ENCODE assay signal across 8 cellular contexts in the genomic region with DNA sequence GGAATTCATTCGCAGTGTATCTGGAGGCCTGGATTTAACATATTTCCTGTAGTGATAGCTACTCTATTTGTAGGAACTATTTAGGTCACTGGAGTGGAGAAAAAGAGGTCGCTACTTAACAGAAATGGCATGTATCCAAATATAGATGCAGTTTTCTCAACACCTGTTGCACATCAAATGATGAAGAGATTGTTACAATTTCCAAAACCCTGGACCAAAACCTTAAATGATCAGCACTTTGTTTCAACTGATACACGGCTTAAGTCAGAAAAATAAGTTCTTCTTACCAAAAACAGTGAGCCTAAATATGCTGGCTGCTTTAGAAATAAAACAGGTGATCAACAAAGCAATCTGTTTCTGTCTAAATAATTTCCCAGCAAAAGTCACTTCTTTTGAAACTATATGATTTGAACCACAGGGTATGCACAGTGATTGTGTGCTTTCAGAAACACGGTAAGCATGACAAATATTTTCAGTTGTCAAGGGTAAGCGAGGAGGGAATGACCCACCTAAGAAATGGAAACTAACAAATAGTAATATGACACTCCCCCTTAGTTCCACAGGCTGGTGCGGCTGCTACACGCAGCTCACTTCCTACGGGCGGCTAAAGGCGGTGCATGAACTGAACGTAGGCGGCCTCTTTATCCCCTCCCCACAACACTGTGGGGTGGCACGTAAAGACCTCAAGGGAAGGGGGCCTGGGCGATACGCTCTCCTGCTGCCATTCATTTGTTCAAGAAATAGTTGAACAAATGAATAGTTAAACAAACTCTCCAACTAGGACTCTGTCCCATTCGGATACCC. TPM values are rescaled to one million over a fixed set of nuclear protein-coding genes. Genes with fewer than 3 reads are reported as not detected.
DNase-seq lines count a peak whose midpoint lies in the region; ATAC-seq, FAIRE-seq and TF ChIP-seq lines count a peak whose summit lies in the region.

No MANE protein-coding gene starts in this region.

- H3K27ac ChIP-seq in C4-2B (peak overlapping the region; percentile 79), OCI-LY3 (ENCODE audit: low read length) (peak overlapping the region; percentile 92), neuronal stem cell (replicated peaks; ENCODE audit: low read length) (peak overlapping the region; percentile 74), testis (peak overlapping the region; percentile 64 to 78)

- H4K20me1 ChIP-seq in OCI-LY3 (ENCODE audit: insufficient read depth, low read length) = no peaks in the 10 kb centered on the region

- peaks cover 7% of the 10 kb centered on the region for H3K36me3 ChIP-seq in OCI-LY3 (replicated peaks; ENCODE audit: low read depth, low read length)
- no peaks in the 10 kb centered on the region for H3K36me3 ChIP-seq in neuronal stem cell (replicated peaks in 1 of 2; ENCODE audit: control insufficient read depth in 2 of 2, insufficient read depth in 2 of 2, low read length in 2 of 2)
- no peaks in the 10 kb centered on the region for H3K36me3 ChIP-seq in testis (ENCODE audit: low read depth, missing control alignments)

- no peak overlapping the region for H2BK15ac ChIP-seq in neuronal stem cell (ENCODE audit: low read length)

- H4K91ac ChIP-seq in neuronal stem cell (ENCODE audit: low read depth, low read length, poor library complexity) = no peak overlapping the region

- H3K9me3 ChIP-seq in OCI-LY3 (ENCODE audit: insufficient read depth, low read length) = no peaks in the 10 kb centered on the region
- no peaks in the 10 kb centered on the region for H3K9me3 ChIP-seq in neuronal stem cell (replicated peaks in 1 of 2; ENCODE audit: control insufficient read depth in 2 of 2, insufficient read depth in 1 of 2, low read depth in 1 of 2, low read length in 2 of 2)
- no peaks in the 10 kb centered on the region for H3K9me3 ChIP-seq in testis

- no peak overlapping the region for H2BK120ac ChIP-seq in neuronal stem cell (ENCODE audit: low read depth, low read length)

- H3K27me3 ChIP-seq in OCI-LY3 (ENCODE audit: low read depth, low read length) = peaks cover 22% of the 10 kb centered on the region
- peaks cover 0 to 21% (median 0%) of the 10 kb centered on the region in 3 experiments for H3K27me3 ChIP-seq in neuronal stem cell (ENCODE audit: control insufficient read depth in 3 of 3, insufficient read depth in 3 of 3, low read depth in 1 of 3, low read length in 3 of 3)
- H3K27me3 ChIP-seq in testis = no peaks in the 10 kb centered on the region

- H4K8ac ChIP-seq in neuronal stem cell (ENCODE audit: low read depth, low read length) = no peak overlapping the region

- H2BK12ac ChIP-seq in neuronal stem cell (ENCODE audit: low read length) = no peak overlapping the region

- WGBS in neuronal stem cell (ENCODE audit: extremely low coverage in 2 of 2, insufficient read length in 2 of 2, insufficient replicate concordance in 1 of 2), 2 donors = no CpG with 5 or more reads among the region's 16 CpGs
- WGBS in testis, 2 donors = 8 to 10% methylated on average over 9 to 16 of the region's 16 CpGs

- H2AK5ac ChIP-seq in neuronal stem cell (ENCODE audit: low read depth, low read length) = no peak overlapping the region

- H3K18ac ChIP-seq in neuronal stem cell (ENCODE audit: low read length) = no peak overlapping the region

- peak; percentile 65 for DNase-seq in GM19239 (ENCODE audit: insufficient read length, low spot score)
- DNase-seq in activated T-helper 1 cell treated with Interleukin-2 at 50 U/mL for 16 hours (ENCODE audit: low read depth) = peak; percentile 44
- DNase-seq in fibroblast of the conjunctiva (ENCODE audit: low read depth) = peak; percentile 12
- DNase-seq in neuronal stem cell (ENCODE audit: low spot score) = peak; percentile 52
- peak; percentile 62 for DNase-seq in testis

- H3K4me1 ChIP-seq in OCI-LY3 (ENCODE audit: low read length) = peaks cover 50% of the 10 kb centered on the region
- H3K4me1 ChIP-seq in neuronal stem cell (ENCODE audit: control insufficient read depth in 2 of 2, insufficient read depth in 1 of 2, low read depth in 1 of 2, low read length in 2 of 2) = peaks cover 1 to 9% of the 10 kb centered on the region in 2 donors
- H3K4me1 ChIP-seq in testis = peaks cover 6% of the 10 kb centered on the region

- peaks cover 46% of the 10 kb centered on the region for H3K79me2 ChIP-seq in OCI-LY3 (ENCODE audit: low read length)

- ATAC-seq in HG03432 (IDR thresholded peaks at IDR 0.05; ENCODE audit: unreplicated experiment) = peak; percentile 50

- peak; percentile 91 for FAIRE-seq in GM19239 (lab: Jason Lieb, UNC)

- TF ChIP-seq POLR2A in testis (IDR thresholded peaks at IDR 0.05) = no peak

- no peak overlapping the region for H3K4ac ChIP-seq in neuronal stem cell (ENCODE audit: low read length)

- peak overlapping the region; percentile 97 for H3K23ac ChIP-seq in neuronal stem cell (ENCODE audit: low read depth, low read length, poor library complexity)

- TF ChIP-seq CTCF in C4-2B (conservative IDR thresholded peaks at IDR 0.05) (no peak), OCI-LY3 (IDR thresholded peaks at IDR 0.05; ENCODE audit: low read depth, low read length) (no peak), testis (IDR thresholded peaks at IDR 0.05) (no peak)

- H3K4me2 ChIP-seq in OCI-LY3 (ENCODE audit: low read length) = peak overlapping the region; percentile 90
- peak overlapping the region; percentile 80 for H3K4me2 ChIP-seq in neuronal stem cell (ENCODE audit: insufficient read depth, low read length, poor library complexity, severe bottlenecking)

- H3K79me1 ChIP-seq in neuronal stem cell (ENCODE audit: low read depth, low read length) = peaks cover 1% of the 10 kb centered on the region

- H3K9ac ChIP-seq in OCI-LY3 (ENCODE audit: low read length) = peak overlapping the region; percentile 90
- peak overlapping the region; percentile 99 for H3K9ac ChIP-seq in neuronal stem cell (ENCODE audit: low read depth, low read length, poor library complexity)

- H3K4me3 ChIP-seq in OCI-LY3 (ENCODE audit: low read length) (peak overlapping the region; percentile 94), neuronal stem cell (ENCODE audit: low read length in 2 of 2) (peak overlapping the region; percentile 95 to 96), testis (peak overlapping the region; percentile 80 to 90)

- no peak overlapping the region for H2BK5ac ChIP-seq in neuronal stem cell (ENCODE audit: low read length)

- intact Hi-C loops in testis (cut with DNase I; ENCODE audit: low total_unique reads) = no loop called here

- no peak overlapping the region for H3K14ac ChIP-seq in neuronal stem cell (ENCODE audit: low read length)

- H2AFZ ChIP-seq in OCI-LY3 (ENCODE audit: low read depth, low read length) (0 out of 2 replicates have a peak overlapping the region, but pooled peaks have one; percentile 7), neuronal stem cell (ENCODE audit: low read length) (peak overlapping the region; percentile 100)

RNA-seq across cellular contexts. Expression of a gene that starts 1.1 kb away (rescaled TPM):
- polyA plus RNA-seq in neuronal stem cell (2013, experiment 1 of 2) = 7.9 TPM
- polyA plus RNA-seq in neuronal stem cell (2013, experiment 2 of 2) = 8.1 TPM
- 10 to 100 TPM in 1 of 2 donors, 1 to 10 TPM in 1; 9.4 to 10.2 TPM for total RNA-seq in testis
- polyA plus RNA-seq in testis (ENCODE audit: insufficient read depth, low read depth, low replicate concordance) = 8.0 TPM

RNA-seq across cellular contexts. Expression of a gene that starts 49.6 kb away (rescaled TPM):
- not detected for polyA plus RNA-seq in neuronal stem cell (2013, experiment 1 of 2)
- polyA plus RNA-seq in neuronal stem cell (2013, experiment 2 of 2) = not detected
- under 1 TPM; 0.31 to 0.71 TPM for total RNA-seq in testis
- 0.67 TPM for polyA plus RNA-seq in testis (ENCODE audit: insufficient read depth, low read depth, low replicate concordance)

Comparison
In these comparisons a context has a peak if more than half of its experiments do, and no peak if none do; other contexts are left out.
1. Peak in every context shown above with its lines: DNase-seq, ATAC-seq, H3K4me3 ChIP-seq and H3K27ac ChIP-seq.
2. DNase-seq: peak in every context shown above with its lines; median percentile 65 in GM19239; 62 in testis; 52 in neuronal stem cell; 44 in activated T-helper 1 cell treated with Interleukin-2 at 50 U/mL for 16 hours; 12 in fibroblast of the conjunctiva.